11 cellular contexts compared by ENCODE assay signal in the genomic region with DNA sequence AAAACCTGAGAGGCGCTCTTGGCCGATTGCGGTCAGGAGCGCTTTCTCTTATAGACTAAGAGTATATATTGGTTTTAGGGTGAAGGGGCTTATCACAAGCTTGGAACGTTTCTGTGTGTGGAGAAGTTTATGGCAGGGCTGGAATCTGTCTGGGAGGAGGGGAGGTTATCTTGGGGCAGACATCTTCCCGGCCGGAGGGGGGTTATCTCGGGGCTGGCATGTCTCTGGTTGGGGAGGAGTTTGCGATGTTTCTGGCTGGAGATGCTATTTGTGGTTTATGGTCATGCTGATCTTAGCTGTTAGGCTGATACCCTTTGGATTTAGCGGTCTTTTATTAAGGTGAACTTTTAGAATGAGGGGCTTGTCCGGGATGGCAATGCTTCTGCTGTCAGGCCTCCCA. TPM values are rescaled to one million over a fixed set of nuclear protein-coding genes. Genes with fewer than 3 reads are reported as not detected.
DNase-seq lines count a peak whose midpoint lies in the region; ATAC-seq and TF ChIP-seq lines count a peak whose summit lies in the region.
"Had no signal": no experiment of that assay in that cellular context is flagged by ENCODE, and none has a peak within 500 bp of the region (broad histone marks: within the 10 kb centered on the region; RNA-seq: fewer than 3 reads in every experiment).

No MANE protein-coding gene starts in this region.

- no peak overlapping the region for H3K56ac ChIP-seq in IMR-90 (ENCODE audit: extremely low read depth, insufficient read depth, low read length)

- H3K23ac ChIP-seq in IMR-90 (ENCODE audit: low read depth, low read length), result no peak overlapping the region; the same call in 1 of the 2 replicates

- H2BK15ac ChIP-seq in IMR-90 (ENCODE audit: low read depth, low read length), result no peak overlapping the region

- no peak overlapping the region for H4K91ac ChIP-seq in IMR-90 (ENCODE audit: insufficient read depth, low read depth, low read length)

- peak; percentile 35 for ATAC-seq in IMR-90 (ENCODE audit: low read depth)
- ATAC-seq in natural killer cell, result no peak
- no peak for ATAC-seq in T-cell (replicated peaks in 1 of 4)

- H3K36me3 Mint-ChIP-seq in natural killer cell, result no peaks in the 10 kb centered on the region
- H3K36me3 Mint-ChIP-seq in T-cell, result peaks cover 15% of the 10 kb centered on the region

- H3K18ac ChIP-seq in IMR-90 (ENCODE audit: low read depth, low read length), result no peak overlapping the region

- TF ChIP-seq POLR2A in IMR-90 (IDR thresholded peaks at IDR 0.05; ENCODE audit: low read depth, low read length), result no peak

- POLR2A ChIA-PET in IMR-90 (lab: Charles Lee; ENCODE audit: unreplicated experiment), result no interaction called here
- POLR2A ChIA-PET in T-cell (lab: Charles Lee), result no interaction called here

- H3K4me3 Mint-ChIP-seq in natural killer cell, result peak overlapping the region; percentile 80
- H3K4me3 Mint-ChIP-seq in T-cell, result no peak overlapping the region

- H3K4me2 ChIP-seq in IMR-90 (ENCODE audit: low read depth, low read length), result no peak overlapping the region

- CTCF ChIA-PET in IMR-90 (lab: Yijun Ruan, JAX), result no interaction called here
- CTCF ChIA-PET in T-cell (lab: Charles Lee), result no interaction called here

- no peak overlapping the region for H3K27ac ChIP-seq in IMR-90 (ENCODE audit: insufficient read depth, low read length)

- no TSS peak for BruUV-seq in IMR-90 (replicated peaks; lab: Mats Ljungman, UMichigan)

- dilution Hi-C loops in IMR-90 (cut with HindIII; ENCODE audit: low sequenced_read_pairs, unreplicated experiment), result no loop called here

- DNase-seq in A172 (ENCODE audit: low spot score) (peak; percentile 54), IMR-90 (no peak), choroid plexus epithelial cell (ENCODE audit: low read depth) (peak; percentile 21), natural killer cell (no peak), inferior parietal cortex (ENCODE audit: extremely low spot score) (no peak), T-cell (no peak), NCI-H1417 treated with DMSO at 0.1 percent for 48 hours (lab: John Stamatoyannopoulos, UW) (no peak), DMS 273 (lab: John Stamatoyannopoulos, UW; ENCODE audit: unreplicated experiment) (no peak)
- DNase-seq: activated effector memory CD4-positive, alpha-beta T cell treated with anti-CD3 and anti-CD28 coated beads, Interleukin-2, amount 50 U/mL, for 16 hours; SHP77; stimulated activated naive CD4-positive, alpha-beta T cell treated with Interleukin-2 at 50 U/mL for 16 hours had no signal

- H3K9me3 Mint-ChIP-seq in natural killer cell, result peaks cover 0 to 2% of the 10 kb centered on the region in 2 donors
- H3K9me3 Mint-ChIP-seq in T-cell, result peaks cover 0 to 8% (median 0%) of the 10 kb centered on the region in 3 donors

- no peak overlapping the region for H3K9ac ChIP-seq in IMR-90 (ENCODE audit: low read depth, low read length)

- no peak overlapping the region for H2AK9ac ChIP-seq in IMR-90 (replicated peaks; ENCODE audit: low read depth, low read length, poor library complexity)

- H3K9me1 ChIP-seq in IMR-90 (ENCODE audit: insufficient read depth, low read length), result peaks cover 26% of the 10 kb centered on the region

- no peak overlapping the region for H2AK5ac ChIP-seq in IMR-90 (ENCODE audit: low read depth, low read length)

- H2AFZ ChIP-seq in IMR-90 (replicated peaks; ENCODE audit: low read length, poor library complexity), result peak overlapping the region; percentile 23

- H3K27me3 Mint-ChIP-seq in natural killer cell (ENCODE audit: low read depth in 2 of 2) (no peaks in the 10 kb centered on the region), T-cell (no peaks in the 10 kb centered on the region)

- no peak overlapping the region for H4K5ac ChIP-seq in IMR-90 (ENCODE audit: low read depth, low read length)

- H3K27ac Mint-ChIP-seq in natural killer cell (peak overlapping the region; percentile 23 to 81), T-cell (no peak overlapping the region)

- 0 out of 2 replicates have a peak overlapping the region, but pooled peaks have one; percentile 21 for H3K4ac ChIP-seq in IMR-90 (ENCODE audit: low read depth, low read length)

- no peak overlapping the region for H2BK120ac ChIP-seq in IMR-90 (ENCODE audit: low read depth, low read length)

- H4K8ac ChIP-seq in IMR-90 (ENCODE audit: low read depth in 2 of 2, low read length in 2 of 2), result no peak overlapping the region

- H3K4me1 Mint-ChIP-seq in natural killer cell, result peaks cover 42 to 45% of the 10 kb centered on the region in 2 donors
- peaks cover 16 to 35% (median 33%) of the 10 kb centered on the region in 3 donors for H3K4me1 Mint-ChIP-seq in T-cell

- H2BK5ac ChIP-seq in IMR-90 (ENCODE audit: low read depth, low read length, poor library complexity, severe bottlenecking), result no peak overlapping the region

- no peak overlapping the region for H3K4me3 ChIP-seq in IMR-90 (ENCODE audit: insufficient read depth, low read depth, low read length)
- no peak overlapping the region for H3K4me3 ChIP-seq in choroid plexus epithelial cell (ENCODE audit: low read depth, low read length)

- in situ Hi-C loops in IMR-90 (cut with MboI; ENCODE audit: low sequenced_read_pairs), result no loop called here

- no peaks in the 10 kb centered on the region for H3K27me3 ChIP-seq in IMR-90 (ENCODE audit: control insufficient read depth, insufficient read depth, low read length)

- peaks cover 22% of the 10 kb centered on the region for H3K4me1 ChIP-seq in IMR-90 (ENCODE audit: control insufficient read depth, insufficient read depth, low read length)

- H2BK20ac ChIP-seq in IMR-90 (ENCODE audit: low read depth, low read length), result no peak overlapping the region

- no peaks in the 10 kb centered on the region; the same call in 1 of the 2 replicates for H3K9me3 ChIP-seq in IMR-90 (ENCODE audit: control insufficient read depth, insufficient read depth, low read length)

- WGBS in IMR-90 (ENCODE audit: extremely low coverage in 2 of 2, insufficient read length in 1 of 2), 2 experiments, result 51% methylated on average over 5 of the region's 11 CpGs; no CpG with 5 or more reads in 1 of the 2 experiments

- H3K14ac ChIP-seq in IMR-90 (replicated peaks; ENCODE audit: low read depth, low read length), result no peak overlapping the region

- peaks cover 8% of the 10 kb centered on the region; the same call in 1 of the 2 replicates for H3K36me3 ChIP-seq in IMR-90 (ENCODE audit: control insufficient read depth, insufficient read depth, low read length)

- intact Hi-C loops in IMR-90 (cut with micrococcal nuclease) (no loop called here), natural killer cell (cut with micrococcal nuclease) (no loop called here)

- TF ChIP-seq CTCF in IMR-90 (conservative IDR thresholded peaks at IDR 0.05; ENCODE audit: low read depth, low read length), result no peak
- TF ChIP-seq CTCF in choroid plexus epithelial cell (conservative IDR thresholded peaks at IDR 0.05; ENCODE audit: low read depth, low read length), result no peak
- TF ChIP-seq CTCF in natural killer cell (IDR thresholded peaks at IDR 0.05), result no peak

- peaks cover 99% of the 10 kb centered on the region for H4K20me1 ChIP-seq in IMR-90 (ENCODE audit: insufficient read depth, low read length)

- H3K79me1 ChIP-seq in IMR-90 (ENCODE audit: low read depth in 1 of 2, low read length in 2 of 2), result peaks cover 22 to 95% of the 10 kb centered on the region in 2 experiments

- no peak for TF ChIP-seq RAD21 in IMR-90 (IDR thresholded peaks at IDR 0.05; ENCODE audit: low read length)

TF ChIP-seq in IMR-90, 13 proteins besides CTCF, POLR2A, EP300 and RAD21:
- TF ChIP-seq RFX5 (IDR thresholded peaks at IDR 0.05; ENCODE audit: low read depth, low read length), result no peak
- no peak for TF ChIP-seq SMC3 (IDR thresholded peaks at IDR 0.05; ENCODE audit: low read depth, low read length)

RNA-seq across cellular contexts. Expression of gene KDM4B, which starts 18.4 kb away (rescaled TPM):
- 13.4 and 16.4 TPM in 2 replicates for total RNA-seq in A172 (2014; rRNA removed; shearing (Covaris generic))
- total RNA-seq in IMR-90 (2012; rRNA removed) (5.0 TPM in 2 replicates), natural killer cell (10 to 100 TPM; 68.0 to 73.5 (median 68.1) TPM), T-cell (10 to 100 TPM; 44.6 to 59.2 (median 47.8) TPM)
- polyA plus RNA-seq in IMR-90 (2012; rRNA removed), result 17.9 and 20.8 TPM in 2 replicates
- 9.5 and 17.5 TPM in 2 replicates for polyA plus RNA-seq in IMR-90 (2012; cell fraction: cytosol; rRNA removed)
- polyA plus RNA-seq in IMR-90 (2012; cell fraction: nucleus; rRNA removed; ENCODE audit: low replicate concordance), result 37.9 and 61.0 TPM in 2 replicates

Comparison
In these comparisons a context has a peak if more than half of its experiments do, and no peak if none do; other contexts are left out.
1. DNase-seq: peak in A172 (single experiment) and choroid plexus epithelial cell (single experiment); none in IMR-90 (single experiment), natural killer cell (single experiment), inferior parietal cortex (single experiment), T-cell (0 of 34), NCI-H1417 treated with DMSO at 0.1 percent for 48 hours (single experiment) and DMS 273 (single experiment).
2. H3K27ac Mint-ChIP-seq: peak in natural killer cell (2 of 2); none in T-cell (0 of 2).